ENCODE assay signal across 35 cellular contexts in genomic region chr6:47070461-47070860, GRCh38. TPM values are rescaled to one million over a fixed set of nuclear protein-coding genes. Genes with fewer than 3 reads are reported as not detected.
"Had no signal": no experiment of that assay in that cellular context is flagged by ENCODE, and none has a peak within 500 bp of the region (broad histone marks: within the 10 kb centered on the region; RNA-seq: fewer than 3 reads in every experiment).

No MANE protein-coding gene starts in this region.

- DNase-seq: Karpas-422, Kasumi-1, MG63, MM.1S, MV-4-11, NCI-H1048, NCI-H1092, NCI-H1092 treated with DMSO at 0.1 percent for 48 hours, NCI-H1105, NCI-H1105 treated with DMSO at 0.1 percent for 48 hours, NCI-H1417, NCI-H1417 treated with DMSO at 0.1 percent for 48 hours, NCI-H1436, NCI-H1436 treated with DMSO at 0.1 percent for 48 hours, NCI-H146, NCI-H1694, NCI-H1694 treated with DMSO at 0.1 percent for 48 hours, NCI-H187, NCI-H187 treated with DMSO at 0.1 percent for 48 hours, NCI-H1930, NCI-H2029, NCI-H2029 treated with DMSO at 0.1 percent for 48 hours, NCI-H2081, NCI-H2081 treated with DMSO at 0.1 percent for 48 hours, NCI-H2107, NCI-H2171, NCI-H2227 treated with DMSO at 0.1 percent for 48 hours, NCI-H226, NCI-H345, NCI-H446, NCI-H446 treated with DMSO at 0.1 percent for 48 hours, NCI-H510A, NCI-H510A treated with DMSO at 0.1 percent for 48 hours had no signal

- H3K27me3 ChIP-seq: MG63 had no signal

- H3K36me3 ChIP-seq: MG63 had no signal

- H3K4me3 ChIP-seq: MG63 had no signal

- H3K9me3 ChIP-seq: MG63 had no signal

RNA-seq across cellular contexts. Expression of gene ADGRF1, which starts 28.3 kb away (rescaled TPM):
- total RNA-seq: LHCN-M2, NCI-H460 had no signal
